ENCODE assay signal across 23 cellular contexts in genomic region chr9:132886358-132886725, GRCh38. TPM values are rescaled to one million over a fixed set of nuclear protein-coding genes. Genes with fewer than 3 reads are reported as not detected.
DNase-seq lines count a peak whose midpoint lies in the region; ATAC-seq, FAIRE-seq and TF ChIP-seq lines count a peak whose summit lies in the region.
"Had no signal": no experiment of that assay in that cellular context is flagged by ENCODE, and none has a peak within 500 bp of the region (broad histone marks: within the 10 kb centered on the region; RNA-seq: fewer than 3 reads in every experiment).

No MANE protein-coding gene starts in this region.

- TF ChIP-seq RAD21 in HepG2 (CRISPR knock-in tag; IDR thresholded peaks at IDR 0.05) = no peak

- WGBS in HepG2 (ENCODE audit: low lambda C conversion rate) = 79% methylated on average over 4 of the region's 6 CpGs
- 92% methylated on average over 5 of the region's 6 CpGs for WGBS in right lobe of liver (ENCODE audit: insufficient coverage, low coverage, low lambda C conversion rate, missing lambda C conversion rate)

- TF ChIP-seq EP300 in HepG2 (IDR thresholded peaks at IDR 0.05; ENCODE audit: low read depth in 2 of 2, low read length in 2 of 2) = no peak
- TF ChIP-seq EP300 in HepG2 (CRISPR knock-in tag; IDR thresholded peaks at IDR 0.05; ENCODE audit: borderline replicate concordance) = no peak

- H2AFZ ChIP-seq in HepG2 (ENCODE audit: low read length) = no peak overlapping the region
- H2AFZ ChIP-seq: GM23338 had no signal

- POLR2A ChIA-PET in HepG2 (lab: Yijun Ruan, JAX) (no interaction called here), T-cell (lab: Charles Lee) (no interaction called here)

- BruUV-seq in HepG2 (replicated peaks; lab: Mats Ljungman, UMichigan) = no TSS peak

- no peak for TF ChIP-seq CTCF in HepG2 (CRISPR knock-in tag; IDR thresholded peaks at IDR 0.05)
- no peak for TF ChIP-seq CTCF in right lobe of liver (IDR thresholded peaks at IDR 0.05)
- TF ChIP-seq CTCF in progenitor cell of endocrine pancreas (IDR thresholded peaks at IDR 0.05; ENCODE audit: unreplicated experiment) = no peak
- TF ChIP-seq CTCF in upper lobe of right lung (IDR thresholded peaks at IDR 0.05) = no peak
- no peak for TF ChIP-seq CTCF in natural killer cell (IDR thresholded peaks at IDR 0.05)
- no peak for TF ChIP-seq CTCF in coronary artery (IDR thresholded peaks at IDR 0.05)

- DNase-seq in HepG2 (ENCODE audit: low spot score) = no peak
- DNase-seq in right lobe of liver = no peak
- no peak for DNase-seq in progenitor cell of endocrine pancreas (ENCODE audit: low spot score, unreplicated experiment)
- DNase-seq in upper lobe of right lung = peak; percentile 37
- no peak for DNase-seq in natural killer cell
- DNase-seq in coronary artery (ENCODE audit: low spot score) = no peak
- DNase-seq in T-cell = no peak
- DNase-seq: BE2C; CD4-positive, CD25-positive, alpha-beta regulatory T cell; CD8-positive, alpha-beta T cell; DMS 273 treated with DMSO at 0.1 percent for 48 hours; EL; GDM1; H9 had no signal

- H3K9me3 Mint-ChIP-seq in progenitor cell of endocrine pancreas (ENCODE audit: low read depth) (no peaks in the 10 kb centered on the region), natural killer cell (no peaks in the 10 kb centered on the region), T-cell (no peaks in the 10 kb centered on the region)
- H3K9me3 Mint-ChIP-seq: CD4-positive, CD25-positive, alpha-beta regulatory T cell; CD8-positive, alpha-beta T cell; GM23338; H9 had no signal

- no peaks in the 10 kb centered on the region for H3K4me1 Mint-ChIP-seq in progenitor cell of endocrine pancreas (ENCODE audit: low read depth)
- peaks cover 0 to 11% of the 10 kb centered on the region in 2 donors for H3K4me1 Mint-ChIP-seq in natural killer cell
- peaks cover 3 to 8% (median 6%) of the 10 kb centered on the region in 3 donors for H3K4me1 Mint-ChIP-seq in T-cell
- H3K4me1 Mint-ChIP-seq: GM23338 had no signal

- no peak overlapping the region for H3K4me3 ChIP-seq in HepG2 (replicated peaks in 1 of 3; ENCODE audit: insufficient read depth in 1 of 3, low read depth in 2 of 3, low read length in 3 of 3)
- no peak overlapping the region for H3K4me3 ChIP-seq in right lobe of liver
- no peak overlapping the region for H3K4me3 ChIP-seq in upper lobe of right lung
- H3K4me3 ChIP-seq in coronary artery = no peak overlapping the region
- H3K4me3 ChIP-seq: GM12878, GM23338 had no signal

- ATAC-seq in HepG2 (no peak), right lobe of liver (no peak), upper lobe of right lung (no peak), natural killer cell (no peak), T-cell (replicated peaks in 1 of 4) (no peak)
- ATAC-seq: CD8-positive, alpha-beta T cell; GM12878; GM23338; HCT116 had no signal

- no peaks in the 10 kb centered on the region for H4K20me1 ChIP-seq in HepG2 (ENCODE audit: insufficient read depth, low read length)

- in situ Hi-C loops in HepG2 (cut with HindIII; ENCODE audit: extremely low pct_ligation_motif_present, low pct_unique_long_range_greater_than_20kb) = no loop called here

- H3K27me3 ChIP-seq in HepG2 (ENCODE audit: control insufficient read depth in 1 of 2, insufficient read depth in 2 of 2, low read length in 2 of 2) (no peaks in the 10 kb centered on the region), right lobe of liver (no peaks in the 10 kb centered on the region), upper lobe of right lung (no peaks in the 10 kb centered on the region)
- H3K27me3 ChIP-seq: BE2C had no signal

- no peak overlapping the region for H3K27ac ChIP-seq in HepG2 (ENCODE audit: extremely low read length, insufficient read depth, low read length)
- no peak overlapping the region for H3K27ac ChIP-seq in right lobe of liver
- H3K27ac ChIP-seq in KOPT-K1 (ENCODE audit: low read depth, low read length, poor library complexity, severe bottlenecking) = peak overlapping the region; percentile 59
- no peak overlapping the region for H3K27ac ChIP-seq in upper lobe of right lung
- no peak overlapping the region for H3K27ac ChIP-seq in coronary artery
- H3K27ac ChIP-seq: 22Rv1, C4-2B had no signal

- CTCF ChIA-PET in HepG2 (lab: Yijun Ruan, JAX; ENCODE audit: low intra/inter-chr PET ratio, low total read pairs) = no interaction called here
- CTCF ChIA-PET in T-cell (lab: Charles Lee) = no interaction called here

- H3K9ac ChIP-seq in HepG2 (ENCODE audit: insufficient read depth, low read depth, low read length) = no peak overlapping the region

- FAIRE-seq in HepG2 (lab: Jason Lieb, UNC) = no peak
- FAIRE-seq: A204.1, D721Med, GM12878, GM19239 had no signal

- H3K36me3 Mint-ChIP-seq in progenitor cell of endocrine pancreas (ENCODE audit: insufficient read depth) (no peaks in the 10 kb centered on the region), natural killer cell (no peaks in the 10 kb centered on the region), T-cell (no peaks in the 10 kb centered on the region)
- H3K36me3 Mint-ChIP-seq: CD4-positive, CD25-positive, alpha-beta regulatory T cell; CD8-positive, alpha-beta T cell had no signal

- no peak overlapping the region for H3K4me3 Mint-ChIP-seq in progenitor cell of endocrine pancreas (ENCODE audit: low read depth)
- no peak overlapping the region for H3K4me3 Mint-ChIP-seq in natural killer cell
- H3K4me3 Mint-ChIP-seq in T-cell = no peak overlapping the region
- H3K4me3 Mint-ChIP-seq: CD4-positive, CD25-positive, alpha-beta regulatory T cell; CD8-positive, alpha-beta T cell; GM23338; H9 had no signal

- H3K36me3 ChIP-seq in HepG2 (replicated peaks in 1 of 2; ENCODE audit: control insufficient read depth in 1 of 2, insufficient read depth in 2 of 2, low read length in 2 of 2) = no peaks in the 10 kb centered on the region
- no peaks in the 10 kb centered on the region for H3K36me3 ChIP-seq in right lobe of liver
- 0 out of 2 replicates have a peak, but pooled peaks cover 5% of the 10 kb centered on the region for H3K36me3 ChIP-seq in KOPT-K1 (ENCODE audit: insufficient read depth, low read length)
- H3K36me3 ChIP-seq in upper lobe of right lung = no peaks in the 10 kb centered on the region
- H3K36me3 ChIP-seq: BE2C had no signal

- peak overlapping the region; percentile 48; the same call in 1 of the 2 replicates for H3K4me2 ChIP-seq in HepG2 (ENCODE audit: low read depth, low read length)
- H3K4me2 ChIP-seq: GM23338 had no signal

- H3K9me3 ChIP-seq in HepG2 (ENCODE audit: low read length) (no peaks in the 10 kb centered on the region), right lobe of liver (no peaks in the 10 kb centered on the region), KOPT-K1 (ENCODE audit: insufficient read depth, low read length, poor library complexity, severe bottlenecking) (no peaks in the 10 kb centered on the region), upper lobe of right lung (no peaks in the 10 kb centered on the region)
- H3K9me3 ChIP-seq: BE2C had no signal

- H3K4me1 ChIP-seq in HepG2 (ENCODE audit: insufficient read depth, low read length) (peaks cover 16% of the 10 kb centered on the region), right lobe of liver (no peaks in the 10 kb centered on the region), upper lobe of right lung (no peaks in the 10 kb centered on the region)
- H3K4me1 ChIP-seq: BE2C had no signal

- H3K79me2 ChIP-seq in HepG2 (ENCODE audit: insufficient read depth, low read length) = no peaks in the 10 kb centered on the region

- intact Hi-C loops in HepG2 (cut with micrococcal nuclease; ENCODE audit: unreplicated experiment) = no loop called here
- intact Hi-C loops in right lobe of liver (cut with DNase I) = no loop called here
- intact Hi-C loops in upper lobe of right lung (cut with DNase I) = no loop called here
- intact Hi-C loops in natural killer cell (cut with micrococcal nuclease) = no loop called here

- no peaks in the 10 kb centered on the region for H3K27me3 Mint-ChIP-seq in progenitor cell of endocrine pancreas
- H3K27me3 Mint-ChIP-seq in natural killer cell (ENCODE audit: low read depth in 2 of 2) = no peaks in the 10 kb centered on the region
- no peaks in the 10 kb centered on the region for H3K27me3 Mint-ChIP-seq in T-cell
- H3K27me3 Mint-ChIP-seq: CD4-positive, CD25-positive, alpha-beta regulatory T cell had no signal

- H3K27ac Mint-ChIP-seq in progenitor cell of endocrine pancreas = peak overlapping the region; percentile 5
- no peak overlapping the region for H3K27ac Mint-ChIP-seq in natural killer cell
- no peak overlapping the region for H3K27ac Mint-ChIP-seq in T-cell
- H3K27ac Mint-ChIP-seq: CD4-positive, CD25-positive, alpha-beta regulatory T cell; CD8-positive, alpha-beta T cell; GM23338; H9 had no signal

- no peak for TF ChIP-seq POLR2A in HepG2 (IDR thresholded peaks at IDR 0.05; ENCODE audit: insufficient read depth in 1 of 2, low read depth in 2 of 2, low read length in 2 of 2)
- no peak for TF ChIP-seq POLR2A in right lobe of liver (IDR thresholded peaks at IDR 0.05)

RNA-seq across cellular contexts. Expression of gene SPACA9, which starts 7.6 kb away (rescaled TPM):
- 0.13 and 0.15 TPM in 2 replicates for total RNA-seq in HepG2 (2016; rRNA removed; fragmentation: Illumina TruSeq; extraction: Trizol)
- total RNA-seq in HepG2 (2016; cell fraction: cytosol; rRNA removed; fragmentation: Illumina TruSeq; extraction: Trizol; ENCODE audit: low read depth) = 0.44 and 0.61 TPM in 2 replicates
- 0.18 and 0.22 TPM in 2 replicates for total RNA-seq in HepG2 (2016; cell fraction: insoluble cytoplasmic fraction; rRNA removed; fragmentation: Illumina TruSeq; extraction: Trizol)
- total RNA-seq in HepG2 (2016; cell fraction: membrane; rRNA removed; fragmentation: Illumina TruSeq; extraction: Trizol) = 0.10 and 0.56 TPM in 2 replicates
- 0.25 and 0.50 TPM in 2 replicates for total RNA-seq in HepG2 (2016; cell fraction: nucleus; rRNA removed; fragmentation: Illumina TruSeq; extraction: Trizol)
- polyA plus RNA-seq in HepG2 (2011; rRNA removed) = 0.38 and 0.64 TPM in 2 replicates
- 0.38 and 0.40 TPM in 2 replicates for polyA plus RNA-seq in HepG2 (2011; cell fraction: cytosol; rRNA removed)
- polyA plus RNA-seq in HepG2 (2011; cell fraction: nucleus; rRNA removed) = 0.64 and 0.93 TPM in 2 replicates
- 0.33 and 0.38 TPM in 2 replicates for polyA plus RNA-seq in HepG2 (2012)
- 0.55 and 0.71 TPM in 2 replicates for polyA plus RNA-seq in HepG2 (2016; cell fraction: cytosol; fragmentation: Illumina TruSeq; extraction: Trizol; ENCODE audit: low read depth)
- 0.17 and 0.21 TPM in 2 replicates for polyA plus RNA-seq in HepG2 (2016; cell fraction: insoluble cytoplasmic fraction; fragmentation: Illumina TruSeq; extraction: Trizol; ENCODE audit: low read depth)
- polyA plus RNA-seq in HepG2 (2016; cell fraction: membrane; fragmentation: Illumina TruSeq; extraction: Trizol; ENCODE audit: low read depth) = 0.25 and 0.36 TPM in 2 replicates
- 0.43 and 0.48 TPM in 2 replicates for polyA plus RNA-seq in HepG2 (2016; cell fraction: nucleus; fragmentation: Illumina TruSeq; extraction: Trizol; ENCODE audit: insufficient read depth, low read depth)
- 0.30 and 7.2 TPM in 2 replicates for polyA minus RNA-seq in HepG2 (2011; rRNA and poly(A)+ RNA removed; ENCODE audit: low replicate concordance)
- 0.49 TPM in 1 of 2 replicates, not detected in the other for polyA minus RNA-seq in HepG2 (2011; cell fraction: cytosol; rRNA and poly(A)+ RNA removed)
- polyA minus RNA-seq in HepG2 (2011; cell fraction: nucleus; rRNA and poly(A)+ RNA removed) = 0.25 and 0.26 TPM in 2 replicates
- 1 to 10 TPM in 5 of 6 experiments, under 1 TPM in 1; 0.86 to 2.0 (median 1.3) TPM for total RNA-seq in right lobe of liver
- 3.6 and 4.0 TPM in 2 replicates for total RNA-seq in progenitor cell of endocrine pancreas
- total RNA-seq in upper lobe of right lung = 3.3 TPM
- 1 to 10 TPM; 1.1 to 1.6 (median 1.4) TPM for total RNA-seq in natural killer cell
- 1 to 10 TPM; 1.2 to 2.5 (median 2.0) TPM for total RNA-seq in T-cell

RNA-seq across cellular contexts. Expression of gene AK8, which starts 8.3 kb away (rescaled TPM):
- total RNA-seq in HepG2 (2016; rRNA removed; fragmentation: Illumina TruSeq; extraction: Trizol) = not detected in 2 replicates
- 0.10 TPM in 1 of 2 replicates, not detected in the other for total RNA-seq in HepG2 (2016; cell fraction: cytosol; rRNA removed; fragmentation: Illumina TruSeq; extraction: Trizol; ENCODE audit: low read depth)
- total RNA-seq in HepG2 (2016; cell fraction: insoluble cytoplasmic fraction; rRNA removed; fragmentation: Illumina TruSeq; extraction: Trizol) = not detected in 2 replicates
- total RNA-seq in HepG2 (2016; cell fraction: membrane; rRNA removed; fragmentation: Illumina TruSeq; extraction: Trizol) = 0.07 TPM in 1 of 2 replicates, not detected in the other
- total RNA-seq in HepG2 (2016; cell fraction: nucleus; rRNA removed; fragmentation: Illumina TruSeq; extraction: Trizol) = 0.40 TPM in 1 of 2 replicates, not detected in the other
- polyA plus RNA-seq in HepG2 (2011; rRNA removed) = 0.09 and 0.11 TPM in 2 replicates
- polyA plus RNA-seq in HepG2 (2011; cell fraction: cytosol; rRNA removed) = 0.09 and 0.15 TPM in 2 replicates
- polyA plus RNA-seq in HepG2 (2011; cell fraction: nucleus; rRNA removed) = 0.09 and 0.14 TPM in 2 replicates
- polyA plus RNA-seq in HepG2 (2012) = 0.08 and 0.28 TPM in 2 replicates
- polyA plus RNA-seq in HepG2 (2016; cell fraction: cytosol; fragmentation: Illumina TruSeq; extraction: Trizol; ENCODE audit: low read depth) = not detected in 2 replicates
- not detected in 2 replicates for polyA plus RNA-seq in HepG2 (2016; cell fraction: insoluble cytoplasmic fraction; fragmentation: Illumina TruSeq; extraction: Trizol; ENCODE audit: low read depth)
- polyA plus RNA-seq in HepG2 (2016; cell fraction: membrane; fragmentation: Illumina TruSeq; extraction: Trizol; ENCODE audit: low read depth) = 0.11 TPM in 1 of 2 replicates, not detected in the other
- not detected in 2 replicates for polyA plus RNA-seq in HepG2 (2016; cell fraction: nucleus; fragmentation: Illumina TruSeq; extraction: Trizol; ENCODE audit: insufficient read depth, low read depth)
- 0.44 TPM in 1 of 2 replicates, not detected in the other for polyA minus RNA-seq in HepG2 (2011; rRNA and poly(A)+ RNA removed; ENCODE audit: low replicate concordance)
- polyA minus RNA-seq in HepG2 (2011; cell fraction: cytosol; rRNA and poly(A)+ RNA removed) = not detected in 2 replicates
- polyA minus RNA-seq in HepG2 (2011; cell fraction: nucleus; rRNA and poly(A)+ RNA removed) = 0.25 TPM in 1 of 2 replicates, not detected in the other
- under 1 TPM in 2 of 6 experiments, not detected in 4; 0.12 TPM for total RNA-seq in right lobe of liver
- 1.1 and 1.9 TPM in 2 replicates for total RNA-seq in progenitor cell of endocrine pancreas
- 0.55 TPM for total RNA-seq in upper lobe of right lung
- under 1 TPM; 0.14 to 0.21 (median 0.18) TPM for total RNA-seq in natural killer cell
- total RNA-seq in T-cell = not detected
- total RNA-seq: CD4-positive, CD25-positive, alpha-beta regulatory T cell; CD8-positive, alpha-beta T cell; GM12878 had no signal

RNA-seq across cellular contexts. Expression of gene TSC1, which starts 58.1 kb away (rescaled TPM):
- total RNA-seq in HepG2 (2016; rRNA removed; fragmentation: Illumina TruSeq; extraction: Trizol) (26.3 and 31.6 TPM in 2 replicates), right lobe of liver (10 to 100 TPM; 14.2 to 22.8 (median 18.3) TPM), progenitor cell of endocrine pancreas (65.4 and 69.0 TPM in 2 replicates), upper lobe of right lung (44.9 TPM), natural killer cell (10 to 100 TPM; 58.0 to 73.5 (median 63.3) TPM), T-cell (10 to 100 TPM; 56.4 to 70.4 (median 59.8) TPM)
- 18.0 and 21.2 TPM in 2 replicates for total RNA-seq in HepG2 (2016; cell fraction: cytosol; rRNA removed; fragmentation: Illumina TruSeq; extraction: Trizol; ENCODE audit: low read depth)
- 24.1 and 31.9 TPM in 2 replicates for total RNA-seq in HepG2 (2016; cell fraction: insoluble cytoplasmic fraction; rRNA removed; fragmentation: Illumina TruSeq; extraction: Trizol)
- 29.5 and 37.4 TPM in 2 replicates for total RNA-seq in HepG2 (2016; cell fraction: membrane; rRNA removed; fragmentation: Illumina TruSeq; extraction: Trizol)
- 49.4 and 54.4 TPM in 2 replicates for total RNA-seq in HepG2 (2016; cell fraction: nucleus; rRNA removed; fragmentation: Illumina TruSeq; extraction: Trizol)
- polyA plus RNA-seq in HepG2 (2011; rRNA removed) = 58.0 and 66.1 TPM in 2 replicates
- polyA plus RNA-seq in HepG2 (2011; cell fraction: cytosol; rRNA removed) = 25.6 and 30.5 TPM in 2 replicates
- 178 and 179 TPM in 2 replicates for polyA plus RNA-seq in HepG2 (2011; cell fraction: nucleus; rRNA removed)
- polyA plus RNA-seq in HepG2 (2012) = 26.8 and 27.3 TPM in 2 replicates
- polyA plus RNA-seq in HepG2 (2016; cell fraction: cytosol; fragmentation: Illumina TruSeq; extraction: Trizol; ENCODE audit: low read depth) = 9.8 and 11.1 TPM in 2 replicates
- 17.1 and 17.6 TPM in 2 replicates for polyA plus RNA-seq in HepG2 (2016; cell fraction: insoluble cytoplasmic fraction; fragmentation: Illumina TruSeq; extraction: Trizol; ENCODE audit: low read depth)
- 17.7 and 18.0 TPM in 2 replicates for polyA plus RNA-seq in HepG2 (2016; cell fraction: membrane; fragmentation: Illumina TruSeq; extraction: Trizol; ENCODE audit: low read depth)
- polyA plus RNA-seq in HepG2 (2016; cell fraction: nucleus; fragmentation: Illumina TruSeq; extraction: Trizol; ENCODE audit: insufficient read depth, low read depth) = 64.5 and 67.0 TPM in 2 replicates
- polyA minus RNA-seq in HepG2 (2011; rRNA and poly(A)+ RNA removed; ENCODE audit: low replicate concordance) = 139 and 153 TPM in 2 replicates
- polyA minus RNA-seq in HepG2 (2011; cell fraction: cytosol; rRNA and poly(A)+ RNA removed) = 26.9 and 27.7 TPM in 2 replicates
- polyA minus RNA-seq in HepG2 (2011; cell fraction: nucleus; rRNA and poly(A)+ RNA removed) = 182 and 218 TPM in 2 replicates
